15 cellular contexts compared by ENCODE assay signal in genomic region chr13:80497439-80497838, GRCh38.
DNase-seq lines count a peak whose midpoint lies in the region; ATAC-seq and TF ChIP-seq lines count a peak whose summit lies in the region.
"Had no signal": no experiment of that assay in that cellular context is flagged by ENCODE, and none has a peak within 500 bp of the region (broad histone marks: within the 10 kb centered on the region; RNA-seq: fewer than 3 reads in every experiment).

No MANE protein-coding gene starts in this region.

- TF ChIP-seq CTCF in BE2C (IDR thresholded peaks at IDR 0.05; ENCODE audit: low read depth, low read length) = no peak

- H3K4me1 ChIP-seq in BE2C = peaks cover 25% of the 10 kb centered on the region
- H3K4me1 ChIP-seq: BLaER1 treated with 17β-estradiol and CSF1 and Interleukin-3, amounts not matched to agents 10 nM and 100 nM; Caco-2 had no signal

- no peaks in the 10 kb centered on the region for H3K9me3 ChIP-seq in BE2C
- H3K9me3 ChIP-seq: BLaER1 treated with 17β-estradiol and CSF1 and Interleukin-3, amounts not matched to agents 10 nM and 100 nM; Caco-2 had no signal

- H3K4me3 ChIP-seq in BE2C (ENCODE audit: low read depth, low read length) = no peak overlapping the region
- H3K4me3 ChIP-seq: BLaER1 treated with 17β-estradiol and CSF1 and Interleukin-3, amounts not matched to agents 10 nM and 100 nM had no signal

- no peaks in the 10 kb centered on the region for H3K27me3 ChIP-seq in BE2C
- H3K27me3 ChIP-seq: BLaER1 treated with 17β-estradiol and CSF1 and Interleukin-3, amounts not matched to agents 10 nM and 100 nM had no signal

- ATAC-seq in SK-N-SH treated with all-trans-retinoic acid at 6 μM for 48 hours = no peak
- ATAC-seq in GM19455 (IDR thresholded peaks at IDR 0.05; ENCODE audit: unreplicated experiment) = no peak
- ATAC-seq in GM18909 (IDR thresholded peaks at IDR 0.05; ENCODE audit: poor library complexity, unreplicated experiment) = no peak
- ATAC-seq: CD8-positive, alpha-beta T cell had no signal

- DNase-seq in BE2C (peak; percentile 23), SK-N-DZ (ENCODE audit: low spot score) (peak; percentile 81), NCI-H1105 (lab: John Stamatoyannopoulos, UW) (no peak)
- DNase-seq: 8988T; ACHN; Caco-2; Calu3; CD4-positive, alpha-beta T cell; CD8-positive, alpha-beta T cell; DMS79 treated with DMSO at 0.1 percent for 48 hours; GF-D8 had no signal

- no peaks in the 10 kb centered on the region for H3K36me3 ChIP-seq in BE2C
- H3K36me3 ChIP-seq: BLaER1 treated with 17β-estradiol and CSF1 and Interleukin-3, amounts not matched to agents 10 nM and 100 nM had no signal

TF ChIP-seq in SK-N-SH treated with all-trans-retinoic acid at 6 μM for 48 hours, 23 proteins besides CTCF, POLR2A, EP300 and RAD21:
- TF ChIP-seq RARB (CRISPR knock-in tag; IDR thresholded peaks at IDR 0.05) = no peak
- no peak for TF ChIP-seq PATZ1 (CRISPR knock-in tag; IDR thresholded peaks at IDR 0.05; ENCODE audit: borderline replicate concordance)
- peak; percentile 45; the same call in 1 of the 2 replicates for TF ChIP-seq TCF4 (CRISPR knock-in tag; IDR thresholded peaks at IDR 0.05; ENCODE audit: borderline replicate concordance)
